11 cellular contexts compared by ENCODE assay signal in genomic region chrX:13131511-13132137, GRCh38.
A peak's percentile ranks its signal among the peaks of the same experiment; 100 is the strongest.
DNase-seq lines count a peak whose midpoint lies in the region; ATAC-seq, FAIRE-seq and TF ChIP-seq lines count a peak whose summit lies in the region.
"Had no signal": no experiment of that assay in that cellular context is flagged by ENCODE, and none has a peak within 500 bp of the region (broad histone marks: within the 10 kb centered on the region; RNA-seq: fewer than 3 reads in every experiment).

No MANE protein-coding gene starts in this region.

- peak; percentile 56 for FAIRE-seq in GM19239 (lab: Jason Lieb, UNC)

- no peak overlapping the region for H3K4me3 ChIP-seq in AG10803 (ENCODE audit: low read length)
- H3K4me3 ChIP-seq: gastroesophageal sphincter had no signal

- ATAC-seq in Right ventricle myocardium superior (ENCODE audit: poor library complexity) (no peak), GM21528 (IDR thresholded peaks at IDR 0.05; ENCODE audit: low FRiP score, unreplicated experiment) (no peak), GM21786 (IDR thresholded peaks at IDR 0.05; ENCODE audit: unreplicated experiment) (no peak)
- ATAC-seq: gastroesophageal sphincter had no signal

- TF ChIP-seq CTCF in AG10803 (conservative IDR thresholded peaks at IDR 0.05; ENCODE audit: low read length) (no peak), GM13977 (IDR thresholded peaks at IDR 0.05; ENCODE audit: extremely low read depth, insufficient read depth, missing control alignments) (no peak)

- in situ Hi-C loops in GM13977 (cut with MboI; ENCODE audit: low pct_unique_long_range_greater_than_20kb, low sequenced_read_pairs, unreplicated experiment), result no loop called here

- intact Hi-C loops in Right ventricle myocardium superior (cut with DNase I), result no loop called here

- DNase-seq in AG10803 (ENCODE audit: low read depth) (peak; percentile 42), GM19239 (ENCODE audit: insufficient read length, low spot score) (no peak), OCI-M1 (lab: John Stamatoyannopoulos, UW) (peak; percentile 21), iPS-NIHi11 (ENCODE audit: low spot score) (peak; percentile 13), Right ventricle myocardium superior (no peak), GM13977 (ENCODE audit: low spot score) (no peak)
- DNase-seq: activated CD4-positive, CD25-positive, alpha-beta regulatory T cell treated with anti-CD3 and anti-CD28 coated beads, Interleukin-2, amount 50 U/mL, for 72 hours; Caco-2 had no signal

Comparison
In these comparisons a context has a peak if more than half of its experiments do, and no peak if none do; other contexts are left out.
1. DNase-seq: peak in AG10803 (single experiment), OCI-M1 (single experiment) and iPS-NIHi11 (single experiment); none in GM19239 (single experiment), Right ventricle myocardium superior (single experiment) and GM13977 (single experiment).